Comparison of ENCODE assay signal across 10 cellular contexts in the genomic region with DNA sequence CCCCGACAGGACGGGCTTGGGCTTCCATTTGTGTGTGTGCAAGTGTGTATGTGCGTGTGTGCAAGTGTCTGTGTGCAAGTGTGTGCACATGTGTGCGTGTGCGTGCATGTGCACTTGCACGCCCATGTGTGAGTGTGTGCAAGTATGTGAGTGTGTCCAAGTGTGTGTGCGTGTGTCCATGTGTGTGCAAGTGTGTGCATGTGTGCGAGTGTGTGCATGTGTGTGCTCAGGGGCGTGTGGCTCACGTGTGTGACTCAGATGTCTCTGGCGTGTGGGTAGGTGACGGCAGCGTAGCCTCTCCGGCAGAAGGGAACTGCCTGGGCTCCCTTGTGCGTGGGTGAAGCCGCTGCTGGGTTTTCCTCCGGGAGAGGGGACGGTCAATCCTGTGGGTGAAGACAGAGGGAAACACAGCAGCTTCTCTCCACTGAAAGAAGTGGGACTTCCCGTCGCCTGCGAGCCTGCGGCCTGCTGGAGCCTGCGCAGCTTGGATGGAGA.
DNase-seq lines count a peak whose midpoint lies in the region; ATAC-seq and TF ChIP-seq lines count a peak whose summit lies in the region.
"Had no signal": no experiment of that assay in that cellular context is flagged by ENCODE, and none has a peak within 500 bp of the region (broad histone marks: within the 10 kb centered on the region; RNA-seq: fewer than 3 reads in every experiment).

No MANE protein-coding gene starts in this region.

- no peaks in the 10 kb centered on the region for H3K9me3 ChIP-seq in HUES6 (ENCODE audit: control insufficient read depth, insufficient read depth, low read depth, low read length)
- no peaks in the 10 kb centered on the region for H3K9me3 ChIP-seq in neutrophil
- H3K9me3 ChIP-seq in MM.1S (replicated peaks; ENCODE audit: insufficient read depth, low read length), result no peaks in the 10 kb centered on the region
- H3K9me3 ChIP-seq: gastrocnemius medialis, Peyer's patch had no signal

- H3K4me1 Mint-ChIP-seq in effector memory CD8-positive, alpha-beta T cell (ENCODE audit: low read depth in 2 of 2), result peaks cover 15 to 20% of the 10 kb centered on the region in 2 donors

- H3K27ac Mint-ChIP-seq in effector memory CD8-positive, alpha-beta T cell, result peak overlapping the region in 1 of 2 donors; percentile 78

- peaks cover 39% of the 10 kb centered on the region for H3K27me3 ChIP-seq in HUES6 (ENCODE audit: control insufficient read depth, insufficient read depth, low read length)
- H3K27me3 ChIP-seq in neutrophil, result no peaks in the 10 kb centered on the region
- peaks cover 64% of the 10 kb centered on the region for H3K27me3 ChIP-seq in MM.1S (replicated peaks; ENCODE audit: insufficient read depth, low read length)

- peaks cover 0 to 23% of the 10 kb centered on the region in 2 donors for H3K27me3 Mint-ChIP-seq in effector memory CD8-positive, alpha-beta T cell

- H3K4me3 ChIP-seq in HUES6 (ENCODE audit: low read depth, low read length) (peak overlapping the region; percentile 41), neutrophil (ENCODE audit: low read depth in 1 of 2, low read length in 1 of 2) (no peak overlapping the region), MM.1S (ENCODE audit: low read length) (no peak overlapping the region)

- H2AFZ ChIP-seq in MM.1S (ENCODE audit: low read length), result no peak overlapping the region

- H3K36me3 Mint-ChIP-seq in effector memory CD8-positive, alpha-beta T cell (ENCODE audit: insufficient read depth), result peaks cover 7% of the 10 kb centered on the region

- no peaks in the 10 kb centered on the region for H3K9me3 Mint-ChIP-seq in effector memory CD8-positive, alpha-beta T cell

- no peaks in the 10 kb centered on the region for H3F3A ChIP-seq in MM.1S (ENCODE audit: insufficient read depth, low read length)

- H3K4me2 ChIP-seq in MM.1S (ENCODE audit: low read depth, low read length), result no peak overlapping the region

- no peak overlapping the region for H3K27ac ChIP-seq in HUES6 (ENCODE audit: low read depth, low read length)
- peak overlapping the region; percentile 76 for H3K27ac ChIP-seq in neutrophil
- no peak overlapping the region for H3K27ac ChIP-seq in MM.1S (ENCODE audit: low read length)
- H3K27ac ChIP-seq: gastrocnemius medialis had no signal

- TF ChIP-seq CTCF in neutrophil (IDR thresholded peaks at IDR 0.05), result no peak
- no peak for TF ChIP-seq CTCF in MM.1S (IDR thresholded peaks at IDR 0.05; ENCODE audit: low read length)

- H3K4me1 ChIP-seq in HUES6 (ENCODE audit: control insufficient read depth, insufficient read depth, low read length), result peaks cover 13% of the 10 kb centered on the region
- H3K4me1 ChIP-seq in neutrophil (ENCODE audit: control insufficient read depth in 1 of 2, insufficient read depth in 1 of 2, low read depth in 1 of 2, low read length in 1 of 2), result peaks cover 0 to 6% of the 10 kb centered on the region in 2 experiments
- H3K4me1 ChIP-seq in MM.1S (ENCODE audit: low read length), result no peaks in the 10 kb centered on the region
- H3K4me1 ChIP-seq: Peyer's patch had no signal

- H4K20me1 ChIP-seq in MM.1S (ENCODE audit: insufficient read depth, low read length), result no peaks in the 10 kb centered on the region

- DNase-seq in D341Med (ENCODE audit: low spot score) (peak; percentile 19), 8988T (no peak), MM.1S (no peak)
- DNase-seq in effector memory CD8-positive, alpha-beta T cell, result no peak
- DNase-seq: DMS79, gastrocnemius medialis had no signal

- ATAC-seq in effector memory CD8-positive, alpha-beta T cell (replicated peaks), result no peak
- ATAC-seq in GM19463 (IDR thresholded peaks at IDR 0.05; ENCODE audit: unreplicated experiment), result no peak
- ATAC-seq: gastrocnemius medialis had no signal

- H3K9ac ChIP-seq in HUES6 (ENCODE audit: low read length) (no peak overlapping the region), MM.1S (ENCODE audit: low read length) (no peak overlapping the region)

- H3K36me3 ChIP-seq in HUES6 (ENCODE audit: control insufficient read depth, insufficient read depth, low read length) (no peaks in the 10 kb centered on the region), neutrophil (peaks cover 64% of the 10 kb centered on the region), MM.1S (replicated peaks; ENCODE audit: insufficient read depth, low read length) (no peaks in the 10 kb centered on the region)
- H3K36me3 ChIP-seq: gastrocnemius medialis, Peyer's patch had no signal

- no peaks in the 10 kb centered on the region for H3K79me2 ChIP-seq in MM.1S (ENCODE audit: low read length)

- H3K4me3 Mint-ChIP-seq in effector memory CD8-positive, alpha-beta T cell, result peak overlapping the region; percentile 53 to 81

- H3K9me2 ChIP-seq in MM.1S (replicated peaks; ENCODE audit: insufficient read depth, low read length), result no peaks in the 10 kb centered on the region
